Comparison of ENCODE assay signal across 15 cellular contexts in genomic region chr7:95376632-95377380, GRCh38. TPM values are rescaled to one million over a fixed set of nuclear protein-coding genes. Genes with fewer than 3 reads are reported as not detected.
"Had no signal": no experiment of that assay in that cellular context is flagged by ENCODE, and none has a peak within 500 bp of the region (broad histone marks: within the 10 kb centered on the region; RNA-seq: fewer than 3 reads in every experiment).

No MANE protein-coding gene starts in this region.

- H3K27me3 ChIP-seq: SJSA1, thyroid gland had no signal

- FAIRE-seq: urothelium cell line had no signal

- ATAC-seq: activated CD8-positive, alpha-beta memory T cell treated with anti-CD3 and anti-CD28 coated beads, Interleukin-2, amount 10 ng/mL, durations not matched to agents 7 days and 5 days; activated T-cell treated with anti-CD3 and anti-CD28 coated beads, Interleukin-2, amount 50 U/mL, for 4 hours; esophagus mucosa; T-cell had no signal

- H3K9me3 ChIP-seq: SJSA1, thyroid gland had no signal

- H3K36me3 ChIP-seq: SJSA1, thyroid gland had no signal

- DNase-seq: activated CD4-positive, alpha-beta T cell treated with anti-CD3 and anti-CD28 coated beads, Interleukin-2, amount 10 ng/mL, durations not matched to agents 24 days and 14 days; activated CD8-positive, alpha-beta memory T cell treated with anti-CD3 and anti-CD28 coated beads, Interleukin-2, amount 10 ng/mL, durations not matched to agents 7 days and 5 days; activated naive CD4-positive, alpha-beta T cell treated with anti-CD3 and anti-CD28 coated beads for 36 hours; activated T-cell treated with anti-CD3 and anti-CD28 coated beads, Interleukin-2, amount 50 U/mL, for 4 hours; immature natural killer cell; mammary epithelial cell; stimulated activated CD4-positive, alpha-beta T cell treated with anti-CD3 and anti-CD28 coated beads, Interleukin-15, amount 100 ng/mL, for 24 hours; stimulated activated CD4-positive, alpha-beta T cell treated with anti-CD3 and anti-CD28 coated beads, Interleukin-4, amount 100 ng/mL, for 24 hours; thyroid gland had no signal

- H3K4me3 ChIP-seq: SJSA1, thyroid gland had no signal

- H3K27ac ChIP-seq: SJSA1, thyroid gland had no signal

- H3K4me1 ChIP-seq: SJSA1, thyroid gland had no signal

RNA-seq across cellular contexts. Expression of gene PON3, which starts 19.4 kb away (rescaled TPM):
- total RNA-seq: activated CD4-positive, alpha-beta T cell treated with anti-CD3 and anti-CD28 coated beads, Interleukin-2, amount 10 ng/mL, durations not matched to agents 24 days and 14 days; activated naive CD4-positive, alpha-beta T cell treated with anti-CD3 and anti-CD28 coated beads for 36 hours; activated T-cell treated with anti-CD3 and anti-CD28 coated beads, Interleukin-2, amount 50 U/mL, for 4 hours; osteocyte; SJSA1 had no signal

RNA-seq across cellular contexts. Expression of gene PON1, which starts 52.5 kb away (rescaled TPM):
- total RNA-seq: activated CD4-positive, alpha-beta T cell treated with anti-CD3 and anti-CD28 coated beads, Interleukin-2, amount 10 ng/mL, durations not matched to agents 24 days and 14 days; activated CD8-positive, alpha-beta memory T cell treated with anti-CD3 and anti-CD28 coated beads, Interleukin-2, amount 10 ng/mL, durations not matched to agents 7 days and 5 days; activated naive CD4-positive, alpha-beta T cell treated with anti-CD3 and anti-CD28 coated beads for 36 hours; esophagus mucosa; mammary epithelial cell; osteocyte; renal cortical epithelial cell; SJSA1; thyroid gland had no signal
- polyA plus RNA-seq: mammary epithelial cell had no signal
